17 cellular contexts compared by ENCODE assay signal in the genomic region with DNA sequence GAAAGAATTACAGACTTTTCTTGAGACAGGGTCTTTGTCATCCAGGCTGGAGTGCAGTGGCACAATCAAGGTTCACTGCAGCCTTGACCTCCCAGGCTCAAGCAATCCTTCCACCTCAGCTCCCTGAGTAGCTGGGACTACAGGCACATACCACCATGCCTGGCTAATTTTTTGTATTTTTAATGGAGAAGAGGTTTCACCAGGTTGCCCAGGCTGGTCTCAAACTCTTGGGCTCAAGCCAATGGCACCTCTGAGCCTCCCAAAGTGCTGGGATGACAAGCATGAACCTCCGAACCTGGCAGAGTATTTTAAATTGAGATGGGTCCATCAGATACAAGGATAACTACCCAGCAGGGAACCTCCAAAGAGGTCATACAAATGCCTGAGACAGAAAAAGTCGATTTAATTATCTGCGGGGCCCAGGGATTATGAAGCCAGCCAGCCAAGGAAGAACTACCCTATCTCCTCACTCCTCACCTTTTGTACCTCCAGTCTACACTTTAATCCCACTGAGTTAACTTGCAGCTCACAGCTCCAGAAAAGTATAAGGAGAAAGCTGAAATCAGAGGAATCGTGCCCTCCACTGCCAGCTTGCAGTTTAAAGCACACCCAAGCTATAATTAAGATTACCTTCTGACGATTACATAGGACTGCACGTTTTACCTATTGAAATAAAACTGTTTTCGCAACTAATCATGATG. TPM values are rescaled to one million over a fixed set of nuclear protein-coding genes. Genes with fewer than 3 reads are reported as not detected.
A peak's percentile ranks its signal among the peaks of the same experiment; 100 is the strongest.
DNase-seq lines count a peak whose midpoint lies in the region; ATAC-seq and TF ChIP-seq lines count a peak whose summit lies in the region.
"Had no signal": no experiment of that assay in that cellular context is flagged by ENCODE, and none has a peak within 500 bp of the region (broad histone marks: within the 10 kb centered on the region; RNA-seq: fewer than 3 reads in every experiment).

No MANE protein-coding gene starts in this region.

- H3K36me3 ChIP-seq in OCI-LY7 (ENCODE audit: insufficient read depth, low read length) (peaks cover 91% of the 10 kb centered on the region), esophagus muscularis mucosa (peaks cover 47 to 67% (median 65%) of the 10 kb centered on the region in 4 donors)

- no peak overlapping the region for H3K4me3 ChIP-seq in OCI-LY7 (ENCODE audit: low read depth, low read length, poor library complexity, severe bottlenecking)
- H3K4me3 ChIP-seq in esophagus muscularis mucosa: no peak overlapping the region
- H3K4me3 ChIP-seq: gastrocnemius medialis, right atrium auricular region, upper lobe of right lung had no signal

- H3K4me1 ChIP-seq in OCI-LY7 (ENCODE audit: insufficient read depth, low read length, poor library complexity, severe bottlenecking): peaks cover 4% of the 10 kb centered on the region
- H3K4me1 ChIP-seq in esophagus muscularis mucosa: no peaks in the 10 kb centered on the region
- H3K4me1 ChIP-seq: gastrocnemius medialis, right atrium auricular region, upper lobe of right lung had no signal

- H3K9me2 ChIP-seq in OCI-LY7 (ENCODE audit: insufficient read depth, low read length): no peaks in the 10 kb centered on the region

- no peak for TF ChIP-seq EP300 in esophagus muscularis mucosa (IDR thresholded peaks at IDR 0.05)

- peaks cover 24% of the 10 kb centered on the region; the same call in 1 of the 2 replicates for H3K79me2 ChIP-seq in OCI-LY7 (ENCODE audit: insufficient read depth, low read depth, low read length)

- DNase-seq in DMS53 (lab: John Stamatoyannopoulos, UW) (peak; percentile 4), DMS53 treated with DMSO at 0.1 percent for 48 hours (lab: John Stamatoyannopoulos, UW; ENCODE audit: unreplicated experiment) (no peak), OCI-LY7 (ENCODE audit: low spot score) (no peak), esophagus muscularis mucosa (ENCODE audit: extremely low spot score) (peak; percentile 66), SHP77 treated with DMSO at 0.1 percent for 48 hours (lab: John Stamatoyannopoulos, UW) (no peak)
- DNase-seq: activated T-cell treated with anti-CD3 and anti-CD28 coated beads for 4 hours; CD4-positive, alpha-beta T cell; gastrocnemius medialis; mammary epithelial cell; NCI-H187; PC-3; stimulated activated CD8-positive, alpha-beta memory T cell treated with anti-CD3 and anti-CD28 coated beads, Interleukin-4, amount 100 ng/mL, for 48 hours; upper lobe of right lung had no signal

- intact Hi-C loops in OCI-LY7 (cut with micrococcal nuclease; ENCODE audit: unreplicated experiment): no loop called here
- intact Hi-C loops in esophagus muscularis mucosa (cut with DNase I): no loop called here

- CTCF ChIA-PET in OCI-LY7 (lab: Charles Lee; ENCODE audit: unreplicated experiment): no interaction called here

- H3K27ac ChIP-seq in OCI-LY7 (ENCODE audit: low read depth, low read length, poor library complexity, severe bottlenecking) (peak overlapping the region; percentile 1), esophagus muscularis mucosa (replicated peaks in 1 of 4) (no peak overlapping the region)
- H3K27ac ChIP-seq: gastrocnemius medialis, HL-60, right atrium auricular region, upper lobe of right lung had no signal

- no peak for TF ChIP-seq POLR2A in esophagus muscularis mucosa (IDR thresholded peaks at IDR 0.05; ENCODE audit: low read depth)

- TF ChIP-seq CTCF in OCI-LY7 (conservative IDR thresholded peaks at IDR 0.05; ENCODE audit: low read length) (no peak), esophagus muscularis mucosa (IDR thresholded peaks at IDR 0.05) (no peak)

- H3K27me3 ChIP-seq in esophagus muscularis mucosa: no peaks in the 10 kb centered on the region
- H3K27me3 ChIP-seq: gastrocnemius medialis, right atrium auricular region, upper lobe of right lung had no signal

- POLR2A ChIA-PET in OCI-LY7 (lab: Charles Lee): interaction anchor here (0.5 kb wide), 1 partner anchor 14 kb away, joined by 6 read pairs; no protein-coding TSS in a partner anchor

- H4K20me1 ChIP-seq in OCI-LY7 (ENCODE audit: insufficient read depth, low read length): peaks cover 43% of the 10 kb centered on the region

- no TSS peak for BruUV-seq in OCI-LY7 (replicated peaks; lab: Mats Ljungman, UMichigan)

- no peak overlapping the region for H2AFZ ChIP-seq in OCI-LY7 (ENCODE audit: low read length)

- WGBS in esophagus muscularis mucosa: 87% methylated on average over 6 of the region's 7 CpGs

- no peaks in the 10 kb centered on the region for H3K9me3 ChIP-seq in OCI-LY7 (ENCODE audit: low read length)
- no peaks in the 10 kb centered on the region for H3K9me3 ChIP-seq in esophagus muscularis mucosa
- H3K9me3 ChIP-seq: gastrocnemius medialis, right atrium auricular region, upper lobe of right lung had no signal

- H3K4me2 ChIP-seq in OCI-LY7 (ENCODE audit: low read length): no peak overlapping the region

- no peak for ATAC-seq in GM21529 (IDR thresholded peaks at IDR 0.05; ENCODE audit: unreplicated experiment)
- ATAC-seq: gastrocnemius medialis, PC-3, upper lobe of right lung had no signal

RNA-seq across cellular contexts. Expression of gene RPL37, which starts 8.1 kb away (rescaled TPM):
- 2,743 and 2,779 TPM in 2 replicates for total RNA-seq in OCI-LY7 (2014; rRNA removed; shearing (Covaris generic))
- 1,857 and 1,905 TPM in 2 replicates for total RNA-seq in OCI-LY7 (2022)
- total RNA-seq in esophagus muscularis mucosa: 100 to 1,000 TPM; 119 to 984 (median 276) TPM

RNA-seq across cellular contexts. Expression of gene CARD6, which starts 14.2 kb away (rescaled TPM):
- total RNA-seq in OCI-LY7 (2014; rRNA removed; shearing (Covaris generic)): 0.98 and 1.1 TPM in 2 replicates
- total RNA-seq in OCI-LY7 (2022): 0.33 and 0.53 TPM in 2 replicates
- total RNA-seq in esophagus muscularis mucosa: 10 to 100 TPM in 1 of 4 donors, 1 to 10 TPM in 3; 5.4 to 10.1 (median 9.0) TPM
- total RNA-seq: neural crest cell had no signal

RNA-seq across cellular contexts. Expression of gene PRKAA1, which starts 28.8 kb away (rescaled TPM):
- 17.9 and 30.0 TPM in 2 replicates for total RNA-seq in OCI-LY7 (2014; rRNA removed; shearing (Covaris generic))
- 46.3 and 47.5 TPM in 2 replicates for total RNA-seq in OCI-LY7 (2022)
- 10 to 100 TPM; 70.1 to 85.0 (median 78.6) TPM for total RNA-seq in esophagus muscularis mucosa

Comparison
In these comparisons a context has a peak if more than half of its experiments do, and no peak if none do; other contexts are left out.
1. DNase-seq: peak in DMS53 (single experiment) and esophagus muscularis mucosa (single experiment); none in DMS53 treated with DMSO at 0.1 percent for 48 hours (single experiment), OCI-LY7 (single experiment) and SHP77 treated with DMSO at 0.1 percent for 48 hours (single experiment).